14 cellular contexts compared by ENCODE assay signal in genomic region chr9:138060881-138061280, GRCh38.
DNase-seq lines count a peak whose midpoint lies in the region; ATAC-seq, FAIRE-seq and TF ChIP-seq lines count a peak whose summit lies in the region.
"Had no signal": no experiment of that assay in that cellular context is flagged by ENCODE, and none has a peak within 500 bp of the region (broad histone marks: within the 10 kb centered on the region; RNA-seq: fewer than 3 reads in every experiment).

No MANE protein-coding gene starts in this region.

- no peak overlapping the region for H2AFZ ChIP-seq in astrocyte (ENCODE audit: low read depth, low read length)
- H2AFZ ChIP-seq: GM23338 had no signal

- H3K27ac ChIP-seq in astrocyte (ENCODE audit: low read depth, low read length) (no peak overlapping the region), upper lobe of right lung (no peak overlapping the region)
- H3K27ac ChIP-seq: BLaER1 had no signal

- POLR2A ChIA-PET in HEK293T (lab: Yijun Ruan, JAX) = no interaction called here

- H4K20me1 ChIP-seq in astrocyte (ENCODE audit: insufficient read depth, low read length) = no peaks in the 10 kb centered on the region
- H4K20me1 ChIP-seq: BLaER1 had no signal

- H3K27me3 ChIP-seq in astrocyte (ENCODE audit: insufficient read depth, low read length) (no peaks in the 10 kb centered on the region), upper lobe of right lung (peaks cover 9% of the 10 kb centered on the region)
- H3K27me3 ChIP-seq: BLaER1 had no signal

- H3K27me3 Mint-ChIP-seq in astrocyte (ENCODE audit: low read depth, unreplicated experiment) = peaks cover 6% of the 10 kb centered on the region

- H3K9me3 ChIP-seq in astrocyte (ENCODE audit: insufficient read depth, low read depth, low read length) (peaks cover 16% of the 10 kb centered on the region), upper lobe of right lung (no peaks in the 10 kb centered on the region)
- H3K9me3 ChIP-seq: BLaER1 had no signal

- H3K9ac ChIP-seq in astrocyte (ENCODE audit: low read length) = no peak overlapping the region
- H3K9ac ChIP-seq: BLaER1 had no signal

- intact Hi-C loops in upper lobe of right lung (cut with DNase I) = no loop called here

- no peaks in the 10 kb centered on the region for H3K4me1 Mint-ChIP-seq in astrocyte (ENCODE audit: low read depth, unreplicated experiment)

- DNase-seq in activated effector memory CD4-positive, alpha-beta T cell treated with anti-CD3 and anti-CD28 coated beads, Interleukin-2, amount 50 U/mL, for 16 hours = peak; percentile 34
- DNase-seq in activated effector memory CD4-positive, alpha-beta T cell treated with Interleukin-2 at 50 U/mL for 16 hours = no peak
- DNase-seq in astrocyte (ENCODE audit: low read depth) (no peak), mesenteric fat pad (ENCODE audit: low spot score) (peak; percentile 67), upper lobe of right lung (peak; percentile 22), MV-4-11 (lab: John Stamatoyannopoulos, UW) (no peak), HEK293T (ENCODE audit: extremely low spot score) (no peak)
- DNase-seq: 8988T; AML-193; CD4-positive, CD25-positive, alpha-beta regulatory T cell; DMS53; H7 had no signal

- H3K4me3 ChIP-seq in astrocyte (ENCODE audit: insufficient read depth, low read depth, low read length) (no peak overlapping the region), upper lobe of right lung (no peak overlapping the region)
- H3K4me3 ChIP-seq: BLaER1, GM23338 had no signal

- no peaks in the 10 kb centered on the region for H3K79me2 ChIP-seq in astrocyte (ENCODE audit: insufficient read depth, low read length)

- FAIRE-seq in astrocyte (lab: Jason Lieb, UNC) = no peak

- no peak overlapping the region for H3K4me3 Mint-ChIP-seq in astrocyte (ENCODE audit: unreplicated experiment)
- H3K4me3 Mint-ChIP-seq: CD4-positive, CD25-positive, alpha-beta regulatory T cell; GM23338 had no signal

- H3K36me3 Mint-ChIP-seq in astrocyte (ENCODE audit: low read depth, unreplicated experiment) = peaks cover 21% of the 10 kb centered on the region
- H3K36me3 Mint-ChIP-seq: CD4-positive, CD25-positive, alpha-beta regulatory T cell had no signal

- H3K4me1 ChIP-seq in astrocyte (ENCODE audit: insufficient read depth, low read length) (no peaks in the 10 kb centered on the region), upper lobe of right lung (no peaks in the 10 kb centered on the region)
- H3K4me1 ChIP-seq: BLaER1 had no signal

- no peak overlapping the region for H3K4me2 ChIP-seq in astrocyte (ENCODE audit: low read length)
- H3K4me2 ChIP-seq: BLaER1, GM23338 had no signal

- H3K36me3 ChIP-seq in astrocyte (ENCODE audit: insufficient read depth, low read length) (no peaks in the 10 kb centered on the region), upper lobe of right lung (no peaks in the 10 kb centered on the region)
- H3K36me3 ChIP-seq: BLaER1 had no signal

- TF ChIP-seq CTCF in astrocyte (IDR thresholded peaks at IDR 0.05; ENCODE audit: insufficient read depth, low read depth, low read length) = no peak
- no peak for TF ChIP-seq CTCF in upper lobe of right lung (IDR thresholded peaks at IDR 0.05)

- H3K27ac Mint-ChIP-seq in astrocyte (ENCODE audit: unreplicated experiment) = peak overlapping the region; percentile 47
- H3K27ac Mint-ChIP-seq: CD4-positive, CD25-positive, alpha-beta regulatory T cell; GM23338 had no signal

- CTCF ChIA-PET in HEK293T (lab: Yijun Ruan, JAX) = no interaction called here

- no peaks in the 10 kb centered on the region for H3K9me3 Mint-ChIP-seq in astrocyte (ENCODE audit: unreplicated experiment)
- H3K9me3 Mint-ChIP-seq: CD4-positive, CD25-positive, alpha-beta regulatory T cell; GM23338 had no signal

- no peak for ATAC-seq in upper lobe of right lung

TF ChIP-seq in HEK293T, 16 proteins besides CTCF, POLR2A, EP300 and RAD21:
- TF ChIP-seq L3MBTL2 (conservative IDR thresholded peaks at IDR 0.05) (no peak), FOXA1 (IDR thresholded peaks at IDR 0.05) (no peak), NFRKB (IDR thresholded peaks at IDR 0.05) (no peak), BHLHE40 (IDR thresholded peaks at IDR 0.05; ENCODE audit: borderline replicate concordance) (no peak), HDGF (IDR thresholded peaks at IDR 0.05; ENCODE audit: borderline replicate concordance) (no peak), ELF4 (IDR thresholded peaks at IDR 0.05) (no peak), PKNOX1 (IDR thresholded peaks at IDR 0.05) (no peak), ARNT (IDR thresholded peaks at IDR 0.05) (no peak), LEF1 (IDR thresholded peaks at IDR 0.05; ENCODE audit: borderline replicate concordance) (no peak), SP1 (IDR thresholded peaks at IDR 0.05) (no peak), ZNF384 (IDR thresholded peaks at IDR 0.05) (no peak), TARDBP (IDR thresholded peaks at IDR 0.05) (no peak), CTBP1 (IDR thresholded peaks at IDR 0.05; ENCODE audit: borderline replicate concordance) (no peak), FOXK2 (IDR thresholded peaks at IDR 0.05) (no peak), FOXM1 (IDR thresholded peaks at IDR 0.05; ENCODE audit: borderline replicate concordance) (no peak)

Comparison
In these comparisons a context has a peak if more than half of its experiments do, and no peak if none do; other contexts are left out.
1. DNase-seq: peak in activated effector memory CD4-positive, alpha-beta T cell treated with anti-CD3 and anti-CD28 coated beads, Interleukin-2, amount 50 U/mL, for 16 hours (single experiment), mesenteric fat pad (single experiment) and upper lobe of right lung (single experiment); none in activated effector memory CD4-positive, alpha-beta T cell treated with Interleukin-2 at 50 U/mL for 16 hours (single experiment), astrocyte (single experiment), MV-4-11 (single experiment) and HEK293T (single experiment).